22 cellular contexts compared by ENCODE assay signal in genomic region chr16:63983401-63983800, GRCh38.
DNase-seq lines count a peak whose midpoint lies in the region.
"Had no signal": no experiment of that assay in that cellular context is flagged by ENCODE, and none has a peak within 500 bp of the region (broad histone marks: within the 10 kb centered on the region; RNA-seq: fewer than 3 reads in every experiment).

No MANE protein-coding gene starts in this region.

- DNase-seq in NCI-H2196 (lab: John Stamatoyannopoulos, UW; ENCODE audit: unreplicated experiment) (peak; percentile 27), NCI-H2196 treated with DMSO at 0.1 percent for 48 hours (lab: John Stamatoyannopoulos, UW; ENCODE audit: unreplicated experiment) (no peak), NCI-H748 treated with DMSO at 0.1 percent for 48 hours (lab: John Stamatoyannopoulos, UW) (peak; percentile 80), OCI-M1 (lab: John Stamatoyannopoulos, UW) (no peak), HuH-7 (ENCODE audit: low spot score) (no peak), hypothalamus (lab: John Stamatoyannopoulos, UW) (no peak), NCI-H146 treated with DMSO at 0.1 percent for 48 hours (lab: John Stamatoyannopoulos, UW; ENCODE audit: unreplicated experiment) (no peak)
- DNase-seq: activated CD4-positive, alpha-beta memory T cell treated with anti-CD3 and anti-CD28 coated beads, Interleukin-2, amount 10 ng/mL, durations not matched to agents 7 days and 5 days; activated naive CD4-positive, alpha-beta T cell; activated T-cell treated with anti-CD3 and anti-CD28 coated beads, Interleukin-2, amount 50 U/mL, for 1 hour; AML-193; amniotic stem cell; CD8-positive, alpha-beta memory T cell; dermis blood vessel endothelial cell; left cardiac atrium; NCI-H1436 treated with DMSO at 0.1 percent for 48 hours; NCI-H2227 treated with DMSO at 0.1 percent for 48 hours; stomach; upper lobe of left lung had no signal

- H3K9ac ChIP-seq in iPS-18a (ENCODE audit: low read length) = no peak overlapping the region

- H3K27ac ChIP-seq in iPS-18a (ENCODE audit: low read length) = no peak overlapping the region
- H3K27ac ChIP-seq: 22Rv1, cardiac muscle cell, stomach, upper lobe of left lung had no signal

- H3K27me3 ChIP-seq in iPS-18a (ENCODE audit: control insufficient read depth, insufficient read depth, low read length) = no peaks in the 10 kb centered on the region
- H3K27me3 ChIP-seq: cardiac muscle cell, stomach, upper lobe of left lung had no signal

- no peaks in the 10 kb centered on the region for H3K36me3 ChIP-seq in iPS-18a (ENCODE audit: control insufficient read depth, low read depth, low read length)
- H3K36me3 ChIP-seq: cardiac muscle cell, stomach, upper lobe of left lung had no signal

- no peaks in the 10 kb centered on the region for H3K9me3 ChIP-seq in iPS-18a (ENCODE audit: control insufficient read depth, low read depth, low read length)
- H3K9me3 ChIP-seq: upper lobe of left lung had no signal

- H3K4me3 ChIP-seq in iPS-18a (ENCODE audit: low read length) = peak overlapping the region; percentile 21
- H3K4me3 ChIP-seq: cardiac muscle cell, stomach, upper lobe of left lung had no signal

- peaks cover 35% of the 10 kb centered on the region for H3K4me1 ChIP-seq in iPS-18a (ENCODE audit: control insufficient read depth, low read depth, low read length)
- H3K4me1 ChIP-seq: upper lobe of left lung had no signal

Comparison
In these comparisons a context has a peak if more than half of its experiments do, and no peak if none do; other contexts are left out.
1. DNase-seq: peak in NCI-H2196 (single experiment) and NCI-H748 treated with DMSO at 0.1 percent for 48 hours (single experiment); none in NCI-H2196 treated with DMSO at 0.1 percent for 48 hours (single experiment), OCI-M1 (single experiment), HuH-7 (single experiment), hypothalamus (0 of 51) and NCI-H146 treated with DMSO at 0.1 percent for 48 hours (single experiment).